Comparison of ENCODE assay signal across 14 cellular contexts in genomic region chr6:166167258-166167731, GRCh38. TPM values are rescaled to one million over a fixed set of nuclear protein-coding genes. Genes with fewer than 3 reads are reported as not detected.
DNase-seq lines count a peak whose midpoint lies in the region; ATAC-seq, FAIRE-seq and TF ChIP-seq lines count a peak whose summit lies in the region.
"Had no signal": no experiment of that assay in that cellular context is flagged by ENCODE, and none has a peak within 500 bp of the region (broad histone marks: within the 10 kb centered on the region; RNA-seq: fewer than 3 reads in every experiment).

No MANE protein-coding gene starts in this region.

- peak overlapping the region; percentile 26 for H3K23ac ChIP-seq in mesendoderm (ENCODE audit: low read length)

- no peak for FAIRE-seq in GM12878 (lab: Jason Lieb, UNC)

- intact Hi-C loops in GM12878 (cut with micrococcal nuclease; ENCODE audit: unreplicated experiment) = no loop called here

- no TSS peak for BruUV-seq in GM12878 (replicated peaks; lab: Mats Ljungman, UMichigan)

- H3K9me3 ChIP-seq in BE2C (no peaks in the 10 kb centered on the region), GM12878 (replicated peaks; ENCODE audit: control insufficient read depth, insufficient read depth, low read length) (no peaks in the 10 kb centered on the region)
- H3K9me3 ChIP-seq: esophagus squamous epithelium had no signal

- POLR2A ChIA-PET in GM12878 (lab: Charles Lee) = no interaction called here

- no peak overlapping the region for H2AFZ ChIP-seq in GM12878 (ENCODE audit: control insufficient read depth, low read depth, low read length)

- peaks cover 36% of the 10 kb centered on the region for H3K27me3 ChIP-seq in BE2C
- peaks cover 3 to 19% of the 10 kb centered on the region in 2 experiments for H3K27me3 ChIP-seq in GM12878 (replicated peaks in 1 of 2; ENCODE audit: control insufficient read depth in 2 of 2, insufficient read depth in 2 of 2, low read length in 1 of 2)
- no peaks in the 10 kb centered on the region for H3K27me3 ChIP-seq in mesendoderm (ENCODE audit: insufficient read depth, low read length, poor library complexity)

- ATAC-seq in GM18502 (IDR thresholded peaks at IDR 0.05; ENCODE audit: poor library complexity, unreplicated experiment) = peak; percentile 19
- no peak for ATAC-seq in GM12878
- ATAC-seq in GM18498 (IDR thresholded peaks at IDR 0.05; ENCODE audit: unreplicated experiment) = no peak
- no peak for ATAC-seq in HG03097 (IDR thresholded peaks at IDR 0.05; ENCODE audit: low FRiP score, unreplicated experiment)
- ATAC-seq in HG03108 (IDR thresholded peaks at IDR 0.05; ENCODE audit: unreplicated experiment) = no peak

- H3K4me1 ChIP-seq in BE2C (no peaks in the 10 kb centered on the region), GM12878 (ENCODE audit: control insufficient read depth, insufficient read depth, low read length) (no peaks in the 10 kb centered on the region), mesendoderm (ENCODE audit: control insufficient read depth, low read depth, low read length) (peaks cover 15% of the 10 kb centered on the region)

- no peaks in the 10 kb centered on the region for H4K20me1 ChIP-seq in GM12878 (ENCODE audit: control insufficient read depth, insufficient read depth)

- H3K79me1 ChIP-seq in mesendoderm (ENCODE audit: low read length) = peaks cover 9% of the 10 kb centered on the region

- WGBS in GM12878 (ENCODE audit: insufficient coverage, insufficient replicate concordance, low lambda C conversion rate, missing lambda C conversion rate) = 10% methylated on average over 38 of the region's 44 CpGs
- no CpG with 5 or more reads among the region's 44 CpGs for WGBS in mesendoderm (ENCODE audit: extremely low coverage, insufficient coverage, low lambda C conversion rate)

- no peak overlapping the region for H4K5ac ChIP-seq in mesendoderm (ENCODE audit: low read length)

- H3K4me2 ChIP-seq in GM12878 (ENCODE audit: control insufficient read depth, insufficient read depth) (0 out of 2 replicates have a peak overlapping the region, but pooled peaks have one; percentile 8), mesendoderm (ENCODE audit: low read length) (peak overlapping the region; percentile 67)

- RAD21 ChIA-PET in GM12878 (lab: Charles Lee; ENCODE audit: unreplicated experiment) = no interaction called here

- peak overlapping the region; percentile 58 for H3K4me3 ChIP-seq in BE2C (ENCODE audit: low read depth, low read length)
- peak overlapping the region; percentile 32; the same call in 1 of the 2 replicates for H3K4me3 ChIP-seq in GM12878
- peak overlapping the region; percentile 78 for H3K4me3 ChIP-seq in mesendoderm (ENCODE audit: low read length)

- SMC1A ChIA-PET in GM12878 (lab: Charles Lee; ENCODE audit: uncharacterized antibody, unreplicated experiment) = interaction anchor here (1.3 kb wide), 1 partner anchor 46 kb away, joined by 3 read pairs; no protein-coding TSS in a partner anchor

- no peak for TF ChIP-seq CTCF in BE2C (IDR thresholded peaks at IDR 0.05; ENCODE audit: low read depth, low read length)
- no peak for TF ChIP-seq CTCF in GM12878 (IDR thresholded peaks at IDR 0.05 in 2 of 3, conservative IDR thresholded peaks at IDR 0.05 in 1 of 3; ENCODE audit: control insufficient read depth in 2 of 3, extremely low read depth in 1 of 3, insufficient read depth in 1 of 3, low read depth in 3 of 3, low read length in 3 of 3)

- TF ChIP-seq EP300 in GM12878 (IDR thresholded peaks at IDR 0.05; ENCODE audit: borderline replicate concordance in 1 of 2, control insufficient read depth in 1 of 2, low read depth in 2 of 2, low read length in 2 of 2) = no peak

- H3K18ac ChIP-seq in mesendoderm (ENCODE audit: low read length) = peak overlapping the region; percentile 42

- H3K79me2 ChIP-seq in GM12878 (ENCODE audit: control insufficient read depth, insufficient read depth, low read length) (peaks cover 38% of the 10 kb centered on the region), mesendoderm (ENCODE audit: control insufficient read depth, insufficient read depth, low read length) (peaks cover 40% of the 10 kb centered on the region)

- H2AK5ac ChIP-seq in mesendoderm (ENCODE audit: low read length) = no peak overlapping the region

- no peak for TF ChIP-seq POLR2A in GM12878 (IDR thresholded peaks at IDR 0.05; ENCODE audit: low read depth, low read length)

- no peak for DNase-seq in BE2C
- no peak for DNase-seq in GM12878 (ENCODE audit: low read depth, low spot score)
- DNase-seq in mesendoderm = peak; percentile 65
- no peak for DNase-seq in NCI-H345 (lab: John Stamatoyannopoulos, UW)
- DNase-seq: activated naive CD4-positive, alpha-beta T cell; esophagus squamous epithelium; NCI-H446; substantia nigra; T-helper 9 cell had no signal

- peak overlapping the region; percentile 93 for H3K56ac ChIP-seq in mesendoderm (ENCODE audit: low read length)

- peak overlapping the region; percentile 10 for H3K4ac ChIP-seq in mesendoderm (ENCODE audit: low read depth, low read length)

- H2BK15ac ChIP-seq in mesendoderm (replicated peaks; ENCODE audit: low read depth) = no peak overlapping the region

- H3K9ac ChIP-seq in GM12878 (ENCODE audit: control insufficient read depth, insufficient read depth, low read length) (peak overlapping the region; percentile 24; the same call in 1 of the 2 replicates), mesendoderm (ENCODE audit: low read length) (peak overlapping the region; percentile 58)

- in situ Hi-C loops in GM12878 (cut with MboI) = no loop called here

- TF ChIP-seq RAD21 in GM12878 (IDR thresholded peaks at IDR 0.05; ENCODE audit: insufficient read depth, low read depth, low read length) = no peak

- H3K27ac ChIP-seq in GM12878 (ENCODE audit: control insufficient read depth, insufficient read depth) (no peak overlapping the region), mesendoderm (ENCODE audit: low read depth, low read length) (no peak overlapping the region)
- H3K27ac ChIP-seq: esophagus squamous epithelium had no signal

- CTCF ChIA-PET in GM12878 (lab: Yijun Ruan, JAX) = no interaction called here

- H4K8ac ChIP-seq in mesendoderm (ENCODE audit: low read depth, low read length) = no peak overlapping the region

- H2BK5ac ChIP-seq in mesendoderm (ENCODE audit: low read length) = no peak overlapping the region

- no peak overlapping the region for H2BK120ac ChIP-seq in mesendoderm (ENCODE audit: low read depth, low read length)

- H3K36me3 ChIP-seq in BE2C (no peaks in the 10 kb centered on the region), GM12878 (ENCODE audit: control insufficient read depth in 2 of 2, insufficient read depth in 2 of 2, low read length in 1 of 2) (no peaks in the 10 kb centered on the region), mesendoderm (ENCODE audit: control insufficient read depth, insufficient read depth, low read length) (no peaks in the 10 kb centered on the region)
- H3K36me3 ChIP-seq: esophagus squamous epithelium had no signal

TF ChIP-seq in GM12878, 131 proteins besides CTCF, POLR2A, EP300 and RAD21:
- TF ChIP-seq HDAC6 (IDR thresholded peaks at IDR 0.05; ENCODE audit: unreplicated experiment) = peak; percentile 93
- TF ChIP-seq BRCA1 (IDR thresholded peaks at IDR 0.05; ENCODE audit: low read depth, low read length) = no peak

RNA-seq across cellular contexts. Expression of gene TBXT, which starts 0.4 kb away (rescaled TPM):
- polyA plus RNA-seq in BE2C (2012; ENCODE audit: insufficient read depth, insufficient read length, low read depth) = 0.60 TPM
- total RNA-seq in GM12878 (2013; cell fraction: nucleolus; rRNA removed) = 0.17 TPM in 1 of 2 replicates, not detected in the other
- total RNA-seq in GM12878 (2014; rRNA removed) = not detected in 2 replicates
- total RNA-seq in GM12878 (2014; rRNA removed; fragmentation: Illumina TruSeq; extraction: Trizol) = not detected in 2 replicates
- not detected in 2 replicates for total RNA-seq in GM12878 (2021)
- polyA plus RNA-seq in GM12878 (2011; ENCODE audit: low read depth) = 0.64 TPM
- polyA plus RNA-seq in GM12878 (2011; rRNA removed) = 2.1 and 2.5 TPM in 2 replicates
- polyA plus RNA-seq in GM12878 (2011; cell fraction: cytosol; rRNA removed) = 3.5 and 4.7 TPM in 2 replicates
- 10.0 and 11.5 TPM in 2 replicates for polyA plus RNA-seq in GM12878 (2011; cell fraction: nucleus; rRNA removed)
- polyA plus RNA-seq in GM12878 (2012) = 1.6 and 1.8 TPM in 2 replicates
- polyA plus RNA-seq in GM12878 (2014; fragmentation: Illumina TruSeq; extraction: Trizol) = not detected in 2 replicates
- polyA plus RNA-seq in GM12878 (2014; fragmentation: Nextera tagmentation; extraction: Ambion mirVana) = not detected
- polyA plus RNA-seq in GM12878 (2014; rRNA removed) = 0.04 TPM in 1 of 2 replicates, not detected in the other
- under 1 TPM in 1 of 2 experiments, not detected in 1; 0.06 TPM for polyA plus RNA-seq in GM12878 (2016; fragmentation: Nextera tagmentation; extraction: Ambion mirVana)
- polyA minus RNA-seq in GM12878 (2011; rRNA and poly(A)+ RNA removed) = 1.1 and 2.0 TPM in 2 replicates
- 1.1 and 1.6 TPM in 2 replicates for polyA minus RNA-seq in GM12878 (2011; cell fraction: cytosol; rRNA and poly(A)+ RNA removed)
- 0.86 and 1.1 TPM in 2 replicates for polyA minus RNA-seq in GM12878 (2011; cell fraction: nucleus; rRNA and poly(A)+ RNA removed)
- 168 TPM for polyA plus RNA-seq in mesendoderm (2013, experiment 1 of 2)
- polyA plus RNA-seq in mesendoderm (2013, experiment 2 of 2) = 162 TPM
- total RNA-seq: esophagus squamous epithelium, HT-29 had no signal
